In the genomic region with DNA sequence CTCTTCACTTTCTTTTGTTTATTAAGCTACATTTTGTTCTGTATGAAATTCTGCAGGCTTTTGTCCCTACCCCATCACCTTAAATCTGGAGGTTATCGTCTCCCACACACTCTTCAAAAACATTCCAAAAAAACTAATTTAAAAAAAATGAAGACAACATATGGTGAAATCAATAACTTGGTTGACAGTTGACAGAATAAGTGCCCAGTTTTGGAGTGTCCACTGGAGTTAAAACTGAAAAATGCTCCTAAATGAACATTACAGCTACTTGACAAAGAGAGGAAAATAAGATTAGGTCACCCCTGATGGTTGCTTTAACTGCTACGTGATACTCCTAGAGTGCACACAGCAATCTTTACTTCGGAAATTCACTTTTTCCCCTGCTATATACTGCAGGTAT, we compare ENCODE assay signal across 8 cellular contexts. TPM values are rescaled to one million over a fixed set of nuclear protein-coding genes. Genes with fewer than 3 reads are reported as not detected.
A peak's percentile ranks its signal among the peaks of the same experiment; 100 is the strongest.
DNase-seq lines count a peak whose midpoint lies in the region; ATAC-seq and TF ChIP-seq lines count a peak whose summit lies in the region.

No MANE protein-coding gene starts in this region.

- H4K8ac ChIP-seq in IMR-90 (ENCODE audit: low read depth in 2 of 2, low read length in 2 of 2) = peak overlapping the region; percentile 18 to 87; a peak in 2 of 4 replicates

- POLR2A ChIA-PET in IMR-90 (lab: Charles Lee; ENCODE audit: unreplicated experiment) = no interaction called here

- H3K9me1 ChIP-seq in IMR-90 (ENCODE audit: insufficient read depth, low read length) = no peaks in the 10 kb centered on the region

- intact Hi-C loops in IMR-90 (cut with micrococcal nuclease) = loop anchor here (1.0 to 10.0 kb wide), 6 partner anchors 238 to 704 kb away; a partner anchor contains a TSS

- no CpG with 5 or more reads among the region's 3 CpGs for WGBS in IMR-90 (ENCODE audit: extremely low coverage in 2 of 2, insufficient read length in 1 of 2), 2 experiments

- H3K27ac ChIP-seq in BLaER1 (peak overlapping the region; percentile 90; the same call in 1 of the 2 replicates), IMR-90 (ENCODE audit: insufficient read depth, low read length) (no peak overlapping the region)

- H3K36me3 ChIP-seq in BLaER1 (no peaks in the 10 kb centered on the region), IMR-90 (ENCODE audit: control insufficient read depth, insufficient read depth, low read length) (no peaks in the 10 kb centered on the region)

- H3K4me2 ChIP-seq in BLaER1 (peak overlapping the region; percentile 74), IMR-90 (ENCODE audit: low read depth, low read length) (peak overlapping the region; percentile 75)

- H3K4me1 ChIP-seq in BLaER1 = peaks cover 21% of the 10 kb centered on the region
- H3K4me1 ChIP-seq in IMR-90 (ENCODE audit: control insufficient read depth, insufficient read depth, low read length) = peaks cover 5% of the 10 kb centered on the region

- H2AK5ac ChIP-seq in IMR-90 (ENCODE audit: low read depth, low read length) = no peak overlapping the region

- H2AK9ac ChIP-seq in IMR-90 (replicated peaks; ENCODE audit: low read depth, low read length, poor library complexity) = no peak overlapping the region

- H3K4me3 ChIP-seq in BLaER1 (peak overlapping the region; percentile 83), IMR-90 (ENCODE audit: insufficient read depth, low read depth, low read length) (no peak overlapping the region)

- no peak overlapping the region for H2BK20ac ChIP-seq in IMR-90 (ENCODE audit: low read depth, low read length)

- H3K9me3 ChIP-seq in BLaER1 = no peaks in the 10 kb centered on the region
- no peaks in the 10 kb centered on the region for H3K9me3 ChIP-seq in IMR-90 (ENCODE audit: control insufficient read depth, insufficient read depth, low read length)

- in situ Hi-C loops in IMR-90 (cut with MboI; ENCODE audit: low sequenced_read_pairs) = no loop called here

- peak overlapping the region; percentile 14; the same call in 1 of the 2 replicates for H3K18ac ChIP-seq in IMR-90 (ENCODE audit: low read depth, low read length)

- H2BK15ac ChIP-seq in IMR-90 (ENCODE audit: low read depth, low read length) = peak overlapping the region; percentile 4; the same call in 1 of the 3 replicates

- H3K27me3 ChIP-seq in BLaER1 (no peaks in the 10 kb centered on the region), IMR-90 (ENCODE audit: control insufficient read depth, insufficient read depth, low read length) (no peaks in the 10 kb centered on the region)

- H3K36me3 Mint-ChIP-seq in chondrocyte (ENCODE audit: low read depth) (no peaks in the 10 kb centered on the region), nephron (ENCODE audit: low read depth) (no peaks in the 10 kb centered on the region)

- ATAC-seq in IMR-90 (ENCODE audit: low read depth) = no peak

- DNase-seq in IMR-90 = peak; percentile 26
- DNase-seq in chondrocyte (ENCODE audit: low spot score) = no peak
- DNase-seq in NCI-H2107 treated with DMSO at 0.1 percent for 48 hours (lab: John Stamatoyannopoulos, UW; ENCODE audit: unreplicated experiment) = no peak
- no peak for DNase-seq in NCI-H2196 (lab: John Stamatoyannopoulos, UW; ENCODE audit: unreplicated experiment)
- no peak for DNase-seq in NCI-H748 (lab: John Stamatoyannopoulos, UW; ENCODE audit: unreplicated experiment)
- no peak for DNase-seq in stimulated activated CD4-positive, alpha-beta T cell treated with anti-CD3 and anti-CD28 coated beads, Interleukin-4, amount 100 ng/mL, for 1 hour

- H3K56ac ChIP-seq in IMR-90 (ENCODE audit: extremely low read depth, insufficient read depth, low read length) = 0 out of 2 replicates have a peak overlapping the region, but pooled peaks have one; percentile 9

- peak overlapping the region; percentile 16; the same call in 1 of the 2 replicates for H3K14ac ChIP-seq in IMR-90 (replicated peaks; ENCODE audit: low read depth, low read length)

- H4K91ac ChIP-seq in IMR-90 (ENCODE audit: insufficient read depth, low read depth, low read length) = no peak overlapping the region

- H4K20me1 ChIP-seq in BLaER1 (no peaks in the 10 kb centered on the region), IMR-90 (ENCODE audit: insufficient read depth, low read length) (no peaks in the 10 kb centered on the region)

- H3K9ac ChIP-seq in BLaER1 (peak overlapping the region; percentile 90), IMR-90 (ENCODE audit: low read depth, low read length) (no peak overlapping the region; the same call in 1 of the 2 replicates)

- TF ChIP-seq RAD21 in IMR-90 (IDR thresholded peaks at IDR 0.05; ENCODE audit: low read length) = no peak

- peak overlapping the region; percentile 74; the same call in 1 of the 2 replicates for H2BK120ac ChIP-seq in IMR-90 (ENCODE audit: low read depth, low read length)

- peaks cover 13 to 24% of the 10 kb centered on the region in 2 experiments; a peak in 3 of 4 replicates for H3K79me1 ChIP-seq in IMR-90 (ENCODE audit: low read depth in 1 of 2, low read length in 2 of 2)

- H3K4me1 Mint-ChIP-seq in chondrocyte (ENCODE audit: low read depth) = peaks cover 39% of the 10 kb centered on the region
- peaks cover 32% of the 10 kb centered on the region for H3K4me1 Mint-ChIP-seq in nephron

- peak overlapping the region; percentile 90 for H3K27ac Mint-ChIP-seq in chondrocyte (ENCODE audit: unreplicated experiment)
- peak overlapping the region; percentile 93 to 97 (median 94) for H3K27ac Mint-ChIP-seq in nephron

- peak overlapping the region; percentile 9; the same call in 1 of the 2 replicates for H4K5ac ChIP-seq in IMR-90 (ENCODE audit: low read depth, low read length)

- no TSS peak for BruUV-seq in IMR-90 (replicated peaks; lab: Mats Ljungman, UMichigan)

- TF ChIP-seq POLR2A in IMR-90 (IDR thresholded peaks at IDR 0.05; ENCODE audit: low read depth, low read length) = no peak

- H3K27me3 Mint-ChIP-seq in chondrocyte (ENCODE audit: low read depth) (no peaks in the 10 kb centered on the region), nephron (ENCODE audit: low read depth) (no peaks in the 10 kb centered on the region)

- peak overlapping the region; percentile 71 for H2BK5ac ChIP-seq in IMR-90 (ENCODE audit: low read depth, low read length, poor library complexity, severe bottlenecking)

- H3K9me3 Mint-ChIP-seq in chondrocyte (ENCODE audit: low read depth) (no peaks in the 10 kb centered on the region), nephron (no peaks in the 10 kb centered on the region)

- TF ChIP-seq CTCF in IMR-90 (conservative IDR thresholded peaks at IDR 0.05; ENCODE audit: low read depth, low read length) (no peak), chondrocyte (IDR thresholded peaks at IDR 0.05) (no peak), nephron (IDR thresholded peaks at IDR 0.05; ENCODE audit: unreplicated experiment in 3 of 3) (no peak)

- H3K4me3 Mint-ChIP-seq in chondrocyte (ENCODE audit: unreplicated experiment) (peak overlapping the region; percentile 98), nephron (peak overlapping the region; percentile 86 to 92 (median 91))

- peak overlapping the region; percentile 70; the same call in 1 of the 2 replicates for H3K23ac ChIP-seq in IMR-90 (ENCODE audit: low read depth, low read length)

- dilution Hi-C loops in IMR-90 (cut with HindIII; ENCODE audit: low sequenced_read_pairs, unreplicated experiment) = no loop called here

- H2AFZ ChIP-seq in IMR-90 (replicated peaks; ENCODE audit: low read length, poor library complexity) = no peak overlapping the region

- CTCF ChIA-PET in IMR-90 (lab: Yijun Ruan, JAX) = no interaction called here

- H3K4ac ChIP-seq in IMR-90 (ENCODE audit: low read depth, low read length) = peak overlapping the region; percentile 43; the same call in 1 of the 2 replicates

TF ChIP-seq in IMR-90, 13 proteins besides CTCF, POLR2A, EP300 and RAD21:
- TF ChIP-seq RFX5 (IDR thresholded peaks at IDR 0.05; ENCODE audit: low read depth, low read length) (no peak), MAFK (IDR thresholded peaks at IDR 0.05; ENCODE audit: low read depth, low read length) (no peak), FOS (IDR thresholded peaks at IDR 0.05; ENCODE audit: low read depth, low read length) (no peak), CEBPB (IDR thresholded peaks at IDR 0.05; ENCODE audit: low read depth, low read length) (no peak), CHD1 (IDR thresholded peaks at IDR 0.05; ENCODE audit: low read depth, low read length) (no peak)
- TF ChIP-seq, protein P1, sequence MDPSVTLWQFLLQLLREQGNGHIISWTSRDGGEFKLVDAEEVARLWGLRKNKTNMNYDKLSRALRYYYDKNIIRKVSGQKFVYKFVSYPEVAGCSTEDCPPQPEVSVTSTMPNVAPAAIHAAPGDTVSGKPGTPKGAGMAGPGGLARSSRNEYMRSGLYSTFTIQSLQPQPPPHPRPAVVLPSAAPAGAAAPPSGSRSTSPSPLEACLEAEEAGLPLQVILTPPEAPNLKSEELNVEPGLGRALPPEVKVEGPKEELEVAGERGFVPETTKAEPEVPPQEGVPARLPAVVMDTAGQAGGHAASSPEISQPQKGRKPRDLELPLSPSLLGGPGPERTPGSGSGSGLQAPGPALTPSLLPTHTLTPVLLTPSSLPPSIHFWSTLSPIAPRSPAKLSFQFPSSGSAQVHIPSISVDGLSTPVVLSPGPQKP (IDR thresholded peaks at IDR 0.05; ENCODE audit: borderline replicate concordance, low read depth, low read length) = no peak

RNA-seq across cellular contexts. Expression of a gene that starts 0.6 kb away (rescaled TPM):
- total RNA-seq in IMR-90 (2012; rRNA removed) = 6.6 and 6.7 TPM in 2 replicates
- polyA plus RNA-seq in IMR-90 (2012; rRNA removed) = 31.7 and 37.5 TPM in 2 replicates
- 13.3 and 21.6 TPM in 2 replicates for polyA plus RNA-seq in IMR-90 (2012; cell fraction: cytosol; rRNA removed)
- 73.5 and 158 TPM in 2 replicates for polyA plus RNA-seq in IMR-90 (2012; cell fraction: nucleus; rRNA removed; ENCODE audit: low replicate concordance)
- 23.8 to 40.9 TPM (median 27.6 TPM) in 3 replicates for total RNA-seq in chondrocyte
